Comparison of ENCODE assay signal across 1 cellular context in the genomic region with DNA sequence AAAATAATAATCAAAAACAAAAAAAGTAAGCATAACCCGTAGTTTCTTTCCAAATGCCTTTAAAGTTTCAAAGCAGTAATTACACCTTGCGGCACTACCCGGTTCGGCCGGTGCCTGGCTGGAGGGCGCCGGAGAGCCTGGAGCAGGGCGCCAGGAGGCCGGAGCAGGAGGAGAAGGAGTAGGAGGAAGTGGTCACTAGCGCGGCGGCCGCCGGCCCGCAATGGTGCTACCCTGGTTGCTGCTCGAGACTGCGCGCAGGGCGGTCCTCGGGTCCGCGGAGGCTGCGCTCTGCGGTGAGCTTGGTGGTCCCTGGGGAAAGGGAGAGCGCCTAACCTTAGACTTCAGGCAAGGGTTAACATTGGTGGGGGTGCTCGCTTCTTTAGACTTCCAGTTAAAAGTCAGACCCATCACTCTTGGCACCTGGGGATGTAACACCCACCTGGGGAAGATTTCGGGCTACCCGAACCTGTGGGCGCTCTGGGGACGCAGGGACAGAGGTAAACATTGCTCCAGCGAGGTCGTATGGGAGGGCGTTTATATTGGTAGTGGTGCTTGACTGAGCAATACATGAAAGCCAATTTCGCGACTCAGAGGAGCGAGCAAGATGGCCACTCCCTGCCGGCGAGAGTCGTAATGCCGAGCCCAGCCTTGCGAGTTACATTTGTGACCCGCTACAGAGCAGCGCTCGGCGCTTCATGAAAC.
TF ChIP-seq lines count a peak whose summit lies in the region.

No MANE protein-coding gene starts in this region.

TF ChIP-seq in HepG2, 621 proteins besides CTCF, POLR2A, EP300 and RAD21 (continued from another document and continues in another):
- TF ChIP-seq, protein P1, sequence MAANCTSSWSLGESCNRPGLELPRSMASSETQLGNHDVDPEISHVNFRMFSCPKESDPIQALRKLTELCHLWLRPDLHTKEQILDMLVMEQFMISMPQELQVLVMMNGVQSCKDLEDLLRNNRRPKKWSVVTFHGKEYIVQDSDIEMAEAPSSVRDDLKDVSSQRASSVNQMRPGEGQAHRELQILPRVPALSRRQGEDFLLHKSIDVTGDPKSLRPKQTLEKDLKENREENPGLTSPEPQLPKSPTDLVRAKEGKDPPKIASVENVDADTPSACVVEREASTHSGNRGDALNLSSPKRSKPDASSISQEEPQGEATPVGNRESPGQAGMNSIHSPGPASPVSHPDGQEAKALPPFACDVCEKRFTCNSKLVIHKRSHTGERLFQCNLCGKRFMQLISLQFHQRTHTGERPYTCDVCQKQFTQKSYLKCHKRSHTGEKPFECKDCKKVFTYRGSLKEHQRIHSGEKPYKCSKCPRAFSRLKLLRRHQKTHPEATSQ (CRISPR knock-in tag; IDR thresholded peaks at IDR 0.05; ENCODE audit: borderline replicate concordance) = no peak; the same call in 1 of the 2 replicates
- TF ChIP-seq TOPORS (CRISPR knock-in tag; IDR thresholded peaks at IDR 0.05) (no peak), SETDB1 (CRISPR knock-in tag; IDR thresholded peaks at IDR 0.05; ENCODE audit: borderline replicate concordance) (no peak), ZNF816 (CRISPR knock-in tag; IDR thresholded peaks at IDR 0.05; ENCODE audit: borderline replicate concordance) (no peak; the same call in 1 of the 2 replicates), ZFP1 (CRISPR knock-in tag; IDR thresholded peaks at IDR 0.05) (peak; percentile 55; the same call in 1 of the 2 replicates), NFIB (CRISPR knock-in tag; IDR thresholded peaks at IDR 0.05; ENCODE audit: borderline replicate concordance) (no peak), HOXA3 (CRISPR knock-in tag; IDR thresholded peaks at IDR 0.05) (no peak), SIX1 (CRISPR knock-in tag; IDR thresholded peaks at IDR 0.05; ENCODE audit: borderline replicate concordance) (no peak), CEBPB (IDR thresholded peaks at IDR 0.05; ENCODE audit: borderline replicate concordance, low read depth, low read length) (no peak), PTBP1 (IDR thresholded peaks at IDR 0.05; ENCODE audit: low read depth, low read length, poor library complexity, severe bottlenecking) (no peak), ZNF891 (CRISPR knock-in tag; IDR thresholded peaks at IDR 0.05) (no peak), NR1H2 (CRISPR knock-in tag; IDR thresholded peaks at IDR 0.05; ENCODE audit: borderline replicate concordance, low read depth) (no peak), KDM6A (CRISPR knock-in tag; IDR thresholded peaks at IDR 0.05; ENCODE audit: low read depth) (no peak), ZNF17 (CRISPR knock-in tag; IDR thresholded peaks at IDR 0.05) (no peak), KMT2A (CRISPR knock-in tag; IDR thresholded peaks at IDR 0.05) (no peak), ZNF563 (CRISPR knock-in tag; IDR thresholded peaks at IDR 0.05) (no peak), SOX5 (CRISPR knock-in tag; IDR thresholded peaks at IDR 0.05; ENCODE audit: borderline replicate concordance) (no peak), ZNF7 (CRISPR knock-in tag; IDR thresholded peaks at IDR 0.05) (no peak), MIER2 (CRISPR knock-in tag; IDR thresholded peaks at IDR 0.05) (no peak), NBN (conservative IDR thresholded peaks at IDR 0.05) (no peak), EEA1 (CRISPR knock-in tag; IDR thresholded peaks at IDR 0.05; ENCODE audit: borderline replicate concordance) (no peak), CCAR2 (optimal IDR thresholded peaks at IDR 0.05; ENCODE audit: low read depth, low read length) (no peak), ZNF720 (CRISPR knock-in tag; IDR thresholded peaks at IDR 0.05) (no peak), NPAS2 (CRISPR knock-in tag; IDR thresholded peaks at IDR 0.05; ENCODE audit: borderline replicate concordance) (no peak), HOXD1 (CRISPR knock-in tag; IDR thresholded peaks at IDR 0.05) (no peak), U2AF2 (IDR thresholded peaks at IDR 0.05; ENCODE audit: low read depth, low read length) (no peak), HNRNPL (IDR thresholded peaks at IDR 0.05; ENCODE audit: low read depth, low read length) (no peak), PAF1 (CRISPR knock-in tag; IDR thresholded peaks at IDR 0.05) (no peak), ZFP36L2 (CRISPR knock-in tag; IDR thresholded peaks at IDR 0.05) (no peak), SALL1 (CRISPR knock-in tag; IDR thresholded peaks at IDR 0.05) (peak; percentile 52)
- TF ChIP-seq, protein P2, sequence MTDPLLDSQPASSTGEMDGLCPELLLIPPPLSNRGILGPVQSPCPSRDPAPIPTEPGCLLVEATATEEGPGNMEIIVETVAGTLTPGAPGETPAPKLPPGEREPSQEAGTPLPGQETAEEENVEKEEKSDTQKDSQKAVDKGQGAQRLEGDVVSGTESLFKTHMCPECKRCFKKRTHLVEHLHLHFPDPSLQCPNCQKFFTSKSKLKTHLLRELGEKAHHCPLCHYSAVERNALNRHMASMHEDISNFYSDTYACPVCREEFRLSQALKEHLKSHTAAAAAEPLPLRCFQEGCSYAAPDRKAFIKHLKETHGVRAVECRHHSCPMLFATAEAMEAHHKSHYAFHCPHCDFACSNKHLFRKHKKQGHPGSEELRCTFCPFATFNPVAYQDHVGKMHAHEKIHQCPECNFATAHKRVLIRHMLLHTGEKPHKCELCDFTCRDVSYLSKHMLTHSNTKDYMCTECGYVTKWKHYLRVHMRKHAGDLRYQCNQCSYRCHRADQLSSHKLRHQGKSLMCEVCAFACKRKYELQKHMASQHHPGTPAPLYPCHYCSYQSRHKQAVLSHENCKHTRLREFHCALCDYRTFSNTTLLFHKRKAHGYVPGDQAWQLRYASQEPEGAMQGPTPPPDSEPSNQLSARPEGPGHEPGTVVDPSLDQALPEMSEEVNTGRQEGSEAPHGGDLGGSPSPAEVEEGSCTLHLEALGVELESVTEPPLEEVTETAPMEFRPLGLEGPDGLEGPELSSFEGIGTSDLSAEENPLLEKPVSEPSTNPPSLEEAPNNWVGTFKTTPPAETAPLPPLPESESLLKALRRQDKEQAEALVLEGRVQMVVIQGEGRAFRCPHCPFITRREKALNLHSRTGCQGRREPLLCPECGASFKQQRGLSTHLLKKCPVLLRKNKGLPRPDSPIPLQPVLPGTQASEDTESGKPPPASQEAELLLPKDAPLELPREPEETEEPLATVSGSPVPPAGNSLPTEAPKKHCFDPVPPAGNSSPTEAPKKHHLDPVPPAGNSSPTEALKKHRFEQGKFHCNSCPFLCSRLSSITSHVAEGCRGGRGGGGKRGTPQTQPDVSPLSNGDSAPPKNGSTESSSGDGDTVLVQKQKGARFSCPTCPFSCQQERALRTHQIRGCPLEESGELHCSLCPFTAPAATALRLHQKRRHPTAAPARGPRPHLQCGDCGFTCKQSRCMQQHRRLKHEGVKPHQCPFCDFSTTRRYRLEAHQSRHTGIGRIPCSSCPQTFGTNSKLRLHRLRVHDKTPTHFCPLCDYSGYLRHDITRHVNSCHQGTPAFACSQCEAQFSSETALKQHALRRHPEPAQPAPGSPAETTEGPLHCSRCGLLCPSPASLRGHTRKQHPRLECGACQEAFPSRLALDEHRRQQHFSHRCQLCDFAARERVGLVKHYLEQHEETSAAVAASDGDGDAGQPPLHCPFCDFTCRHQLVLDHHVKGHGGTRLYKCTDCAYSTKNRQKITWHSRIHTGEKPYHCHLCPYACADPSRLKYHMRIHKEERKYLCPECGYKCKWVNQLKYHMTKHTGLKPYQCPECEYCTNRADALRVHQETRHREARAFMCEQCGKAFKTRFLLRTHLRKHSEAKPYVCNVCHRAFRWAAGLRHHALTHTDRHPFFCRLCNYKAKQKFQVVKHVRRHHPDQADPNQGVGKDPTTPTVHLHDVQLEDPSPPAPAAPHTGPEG (CRISPR knock-in tag; IDR thresholded peaks at IDR 0.05) = no peak
- TF ChIP-seq, protein P3, sequence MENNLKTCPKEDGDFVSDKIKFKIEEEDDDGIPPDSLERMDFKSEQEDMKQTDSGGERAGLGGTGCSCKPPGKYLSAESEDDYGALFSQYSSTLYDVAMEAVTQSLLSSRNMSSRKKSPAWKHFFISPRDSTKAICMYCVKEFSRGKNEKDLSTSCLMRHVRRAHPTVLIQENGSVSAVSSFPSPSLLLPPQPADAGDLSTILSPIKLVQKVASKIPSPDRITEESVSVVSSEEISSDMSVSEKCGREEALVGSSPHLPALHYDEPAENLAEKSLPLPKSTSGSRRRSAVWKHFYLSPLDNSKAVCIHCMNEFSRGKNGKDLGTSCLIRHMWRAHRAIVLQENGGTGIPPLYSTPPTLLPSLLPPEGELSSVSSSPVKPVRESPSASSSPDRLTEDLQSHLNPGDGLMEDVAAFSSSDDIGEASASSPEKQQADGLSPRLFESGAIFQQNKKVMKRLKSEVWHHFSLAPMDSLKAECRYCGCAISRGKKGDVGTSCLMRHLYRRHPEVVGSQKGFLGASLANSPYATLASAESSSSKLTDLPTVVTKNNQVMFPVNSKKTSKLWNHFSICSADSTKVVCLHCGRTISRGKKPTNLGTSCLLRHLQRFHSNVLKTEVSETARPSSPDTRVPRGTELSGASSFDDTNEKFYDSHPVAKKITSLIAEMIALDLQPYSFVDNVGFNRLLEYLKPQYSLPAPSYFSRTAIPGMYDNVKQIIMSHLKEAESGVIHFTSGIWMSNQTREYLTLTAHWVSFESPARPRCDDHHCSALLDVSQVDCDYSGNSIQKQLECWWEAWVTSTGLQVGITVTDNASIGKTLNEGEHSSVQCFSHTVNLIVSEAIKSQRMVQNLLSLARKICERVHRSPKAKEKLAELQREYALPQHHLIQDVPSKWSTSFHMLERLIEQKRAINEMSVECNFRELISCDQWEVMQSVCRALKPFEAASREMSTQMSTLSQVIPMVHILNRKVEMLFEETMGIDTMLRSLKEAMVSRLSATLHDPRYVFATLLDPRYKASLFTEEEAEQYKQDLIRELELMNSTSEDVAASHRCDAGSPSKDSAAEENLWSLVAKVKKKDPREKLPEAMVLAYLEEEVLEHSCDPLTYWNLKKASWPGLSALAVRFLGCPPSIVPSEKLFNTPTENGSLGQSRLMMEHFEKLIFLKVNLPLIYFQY (CRISPR knock-in tag; IDR thresholded peaks at IDR 0.05; ENCODE audit: borderline replicate concordance) = peak; percentile 65; the same call in 1 of the 2 replicates
- TF ChIP-seq, protein P4, sequence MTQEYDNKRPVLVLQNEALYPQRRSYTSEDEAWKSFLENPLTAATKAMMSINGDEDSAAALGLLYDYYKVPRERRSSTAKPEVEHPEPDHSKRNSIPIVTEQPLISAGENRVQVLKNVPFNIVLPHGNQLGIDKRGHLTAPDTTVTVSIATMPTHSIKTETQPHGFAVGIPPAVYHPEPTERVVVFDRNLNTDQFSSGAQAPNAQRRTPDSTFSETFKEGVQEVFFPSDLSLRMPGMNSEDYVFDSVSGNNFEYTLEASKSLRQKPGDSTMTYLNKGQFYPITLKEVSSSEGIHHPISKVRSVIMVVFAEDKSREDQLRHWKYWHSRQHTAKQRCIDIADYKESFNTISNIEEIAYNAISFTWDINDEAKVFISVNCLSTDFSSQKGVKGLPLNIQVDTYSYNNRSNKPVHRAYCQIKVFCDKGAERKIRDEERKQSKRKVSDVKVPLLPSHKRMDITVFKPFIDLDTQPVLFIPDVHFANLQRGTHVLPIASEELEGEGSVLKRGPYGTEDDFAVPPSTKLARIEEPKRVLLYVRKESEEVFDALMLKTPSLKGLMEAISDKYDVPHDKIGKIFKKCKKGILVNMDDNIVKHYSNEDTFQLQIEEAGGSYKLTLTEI (CRISPR knock-in tag; conservative IDR thresholded peaks at IDR 0.05) = no peak
- TF ChIP-seq, protein P5, sequence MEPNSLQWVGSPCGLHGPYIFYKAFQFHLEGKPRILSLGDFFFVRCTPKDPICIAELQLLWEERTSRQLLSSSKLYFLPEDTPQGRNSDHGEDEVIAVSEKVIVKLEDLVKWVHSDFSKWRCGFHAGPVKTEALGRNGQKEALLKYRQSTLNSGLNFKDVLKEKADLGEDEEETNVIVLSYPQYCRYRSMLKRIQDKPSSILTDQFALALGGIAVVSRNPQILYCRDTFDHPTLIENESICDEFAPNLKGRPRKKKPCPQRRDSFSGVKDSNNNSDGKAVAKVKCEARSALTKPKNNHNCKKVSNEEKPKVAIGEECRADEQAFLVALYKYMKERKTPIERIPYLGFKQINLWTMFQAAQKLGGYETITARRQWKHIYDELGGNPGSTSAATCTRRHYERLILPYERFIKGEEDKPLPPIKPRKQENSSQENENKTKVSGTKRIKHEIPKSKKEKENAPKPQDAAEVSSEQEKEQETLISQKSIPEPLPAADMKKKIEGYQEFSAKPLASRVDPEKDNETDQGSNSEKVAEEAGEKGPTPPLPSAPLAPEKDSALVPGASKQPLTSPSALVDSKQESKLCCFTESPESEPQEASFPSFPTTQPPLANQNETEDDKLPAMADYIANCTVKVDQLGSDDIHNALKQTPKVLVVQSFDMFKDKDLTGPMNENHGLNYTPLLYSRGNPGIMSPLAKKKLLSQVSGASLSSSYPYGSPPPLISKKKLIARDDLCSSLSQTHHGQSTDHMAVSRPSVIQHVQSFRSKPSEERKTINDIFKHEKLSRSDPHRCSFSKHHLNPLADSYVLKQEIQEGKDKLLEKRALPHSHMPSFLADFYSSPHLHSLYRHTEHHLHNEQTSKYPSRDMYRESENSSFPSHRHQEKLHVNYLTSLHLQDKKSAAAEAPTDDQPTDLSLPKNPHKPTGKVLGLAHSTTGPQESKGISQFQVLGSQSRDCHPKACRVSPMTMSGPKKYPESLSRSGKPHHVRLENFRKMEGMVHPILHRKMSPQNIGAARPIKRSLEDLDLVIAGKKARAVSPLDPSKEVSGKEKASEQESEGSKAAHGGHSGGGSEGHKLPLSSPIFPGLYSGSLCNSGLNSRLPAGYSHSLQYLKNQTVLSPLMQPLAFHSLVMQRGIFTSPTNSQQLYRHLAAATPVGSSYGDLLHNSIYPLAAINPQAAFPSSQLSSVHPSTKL (CRISPR knock-in tag; IDR thresholded peaks at IDR 0.05) = peak; percentile 47; the same call in 1 of the 2 replicates
- TF ChIP-seq, protein P6, sequence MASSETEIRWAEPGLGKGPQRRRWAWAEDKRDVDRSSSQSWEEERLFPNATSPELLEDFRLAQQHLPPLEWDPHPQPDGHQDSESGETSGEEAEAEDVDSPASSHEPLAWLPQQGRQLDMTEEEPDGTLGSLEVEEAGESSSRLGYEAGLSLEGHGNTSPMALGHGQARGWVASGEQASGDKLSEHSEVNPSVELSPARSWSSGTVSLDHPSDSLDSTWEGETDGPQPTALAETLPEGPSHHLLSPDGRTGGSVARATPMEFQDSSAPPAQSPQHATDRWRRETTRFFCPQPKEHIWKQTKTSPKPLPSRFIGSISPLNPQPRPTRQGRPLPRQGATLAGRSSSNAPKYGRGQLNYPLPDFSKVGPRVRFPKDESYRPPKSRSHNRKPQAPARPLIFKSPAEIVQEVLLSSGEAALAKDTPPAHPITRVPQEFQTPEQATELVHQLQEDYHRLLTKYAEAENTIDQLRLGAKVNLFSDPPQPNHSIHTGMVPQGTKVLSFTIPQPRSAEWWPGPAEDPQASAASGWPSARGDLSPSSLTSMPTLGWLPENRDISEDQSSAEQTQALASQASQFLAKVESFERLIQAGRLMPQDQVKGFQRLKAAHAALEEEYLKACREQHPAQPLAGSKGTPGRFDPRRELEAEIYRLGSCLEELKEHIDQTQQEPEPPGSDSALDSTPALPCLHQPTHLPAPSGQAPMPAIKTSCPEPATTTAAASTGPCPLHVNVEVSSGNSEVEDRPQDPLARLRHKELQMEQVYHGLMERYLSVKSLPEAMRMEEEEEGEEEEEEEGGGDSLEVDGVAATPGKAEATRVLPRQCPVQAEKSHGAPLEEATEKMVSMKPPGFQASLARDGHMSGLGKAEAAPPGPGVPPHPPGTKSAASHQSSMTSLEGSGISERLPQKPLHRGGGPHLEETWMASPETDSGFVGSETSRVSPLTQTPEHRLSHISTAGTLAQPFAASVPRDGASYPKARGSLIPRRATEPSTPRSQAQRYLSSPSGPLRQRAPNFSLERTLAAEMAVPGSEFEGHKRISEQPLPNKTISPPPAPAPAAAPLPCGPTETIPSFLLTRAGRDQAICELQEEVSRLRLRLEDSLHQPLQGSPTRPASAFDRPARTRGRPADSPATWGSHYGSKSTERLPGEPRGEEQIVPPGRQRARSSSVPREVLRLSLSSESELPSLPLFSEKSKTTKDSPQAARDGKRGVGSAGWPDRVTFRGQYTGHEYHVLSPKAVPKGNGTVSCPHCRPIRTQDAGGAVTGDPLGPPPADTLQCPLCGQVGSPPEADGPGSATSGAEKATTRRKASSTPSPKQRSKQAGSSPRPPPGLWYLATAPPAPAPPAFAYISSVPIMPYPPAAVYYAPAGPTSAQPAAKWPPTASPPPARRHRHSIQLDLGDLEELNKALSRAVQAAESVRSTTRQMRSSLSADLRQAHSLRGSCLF (CRISPR knock-in tag; IDR thresholded peaks at IDR 0.05; ENCODE audit: borderline replicate concordance) = no peak
